In the genomic region with DNA sequence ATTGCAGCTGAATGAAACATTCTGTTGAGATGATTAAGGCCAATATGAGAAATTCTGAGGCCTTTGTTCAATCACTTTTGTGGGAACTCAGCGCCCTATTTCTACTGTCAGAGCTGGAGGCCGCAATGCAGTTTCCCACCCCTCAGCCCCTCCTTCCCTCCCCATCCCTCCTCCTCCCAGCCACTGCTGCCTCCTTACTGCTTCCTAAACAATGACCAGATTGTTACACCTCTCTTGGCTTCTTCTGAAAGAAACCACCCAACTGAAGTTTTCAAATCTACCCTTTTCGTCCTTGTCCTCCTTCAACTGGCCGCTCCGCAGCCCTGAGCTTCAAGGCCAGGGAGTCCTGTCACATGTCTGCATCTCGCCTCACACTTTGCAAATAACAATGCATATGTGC, we compare ENCODE assay signal across 28 cellular contexts. TPM values are rescaled to one million over a fixed set of nuclear protein-coding genes. Genes with fewer than 3 reads are reported as not detected.
"Had no signal": no experiment of that assay in that cellular context is flagged by ENCODE, and none has a peak within 500 bp of the region (broad histone marks: within the 10 kb centered on the region; RNA-seq: fewer than 3 reads in every experiment).

No MANE protein-coding gene starts in this region.

- H3K4me1 Mint-ChIP-seq: activated naive CD8-positive, alpha-beta T cell treated with anti-CD3 and anti-CD28 coated beads for 36 hours; immature natural killer cell had no signal

- H3K4me3 ChIP-seq: adrenal gland, heart left ventricle, left lung, lung, mucosa of descending colon, thoracic aorta, uterus had no signal

- H3K36me3 ChIP-seq: adrenal gland, brain microvascular endothelial cell, heart left ventricle, left lung, thoracic aorta, uterus had no signal

- H3K27me3 ChIP-seq: adrenal gland, brain microvascular endothelial cell, heart left ventricle, left lung, uterus had no signal

- H3K4me1 ChIP-seq: adrenal gland, heart left ventricle, left lung, uterus had no signal

- ATAC-seq: heart left ventricle; left lung; mucosa of descending colon; natural killer cell treated with Interleukin-12 subunit alpha and Interleukin-12 subunit beta and Interleukin-15 and Interleukin-18, amount 100 ng/mL, for 72 hours; right cardiac atrium had no signal

- H3K27ac ChIP-seq: adrenal gland, brain microvascular endothelial cell, heart left ventricle, left lung, thoracic aorta, uterus, VCaP had no signal

- H3K36me3 Mint-ChIP-seq: activated naive CD8-positive, alpha-beta T cell treated with anti-CD3 and anti-CD28 coated beads for 36 hours; immature natural killer cell; natural killer cell treated with Interleukin-12 subunit alpha and Interleukin-12 subunit beta and Interleukin-15 and Interleukin-18, amount 100 ng/mL, for 72 hours; type B pancreatic cell had no signal

- H3K9me3 ChIP-seq: adrenal gland, heart left ventricle, left lung, mucosa of descending colon, thoracic aorta, uterus had no signal

- H3K4me3 Mint-ChIP-seq: activated naive CD8-positive, alpha-beta T cell treated with anti-CD3 and anti-CD28 coated beads for 36 hours; immature natural killer cell; natural killer cell treated with Interleukin-12 subunit alpha and Interleukin-12 subunit beta and Interleukin-15 and Interleukin-18, amount 100 ng/mL, for 72 hours; type B pancreatic cell had no signal

- H3K9me3 Mint-ChIP-seq: activated naive CD8-positive, alpha-beta T cell treated with anti-CD3 and anti-CD28 coated beads for 36 hours; natural killer cell treated with Interleukin-12 subunit alpha and Interleukin-12 subunit beta and Interleukin-15 and Interleukin-18, amount 100 ng/mL, for 72 hours; type B pancreatic cell had no signal

- DNase-seq: activated CD4-positive, alpha-beta T cell treated with anti-CD3 and anti-CD28 coated beads for 4 hours; activated CD4-positive, alpha-beta T cell treated with anti-CD3 and anti-CD28 coated beads, Interleukin-2, amount 50 U/mL, for 4 hours; activated CD8-positive, alpha-beta memory T cell treated with anti-CD3 and anti-CD28 coated beads for 24 hours; activated effector memory CD4-positive, alpha-beta T cell treated with Interleukin-2 at 50 U/mL for 16 hours; activated naive CD4-positive, alpha-beta T cell treated with Interleukin-2 at 50 U/mL for 16 hours; activated naive CD8-positive, alpha-beta T cell treated with anti-CD3 and anti-CD28 coated beads for 36 hours; adrenal gland; aorta; brain microvascular endothelial cell; foreskin fibroblast; heart left ventricle; immature natural killer cell; kidney; left lung; mesendoderm; mucosa of descending colon; right cardiac atrium; stimulated activated naive CD4-positive, alpha-beta T cell; uterus had no signal

- H3K27ac Mint-ChIP-seq: activated naive CD8-positive, alpha-beta T cell treated with anti-CD3 and anti-CD28 coated beads for 36 hours; immature natural killer cell; natural killer cell treated with Interleukin-12 subunit alpha and Interleukin-12 subunit beta and Interleukin-15 and Interleukin-18, amount 100 ng/mL, for 72 hours; type B pancreatic cell had no signal

RNA-seq across cellular contexts. Expression of gene MAPK4, which starts 36.7 kb away (rescaled TPM):
- total RNA-seq: activated naive CD8-positive, alpha-beta T cell treated with anti-CD3 and anti-CD28 coated beads for 36 hours; endothelial cell of umbilical vein; myocyte; natural killer cell treated with Interleukin-12 subunit alpha and Interleukin-12 subunit beta and Interleukin-15 and Interleukin-18, amount 100 ng/mL, for 72 hours; pulmonary artery endothelial cell; T-helper 1 cell treated with Interleukin-12 subunit alpha and Interleukin-12 subunit beta and Interleukin-4 antibody, amounts not matched to agents 30 ng/mL and 1 ng/mL, for 36 hours had no signal
